22 cellular contexts compared by ENCODE assay signal in genomic region chr10:112679392-112679791, GRCh38.
"Had no signal": no experiment of that assay in that cellular context is flagged by ENCODE, and none has a peak within 500 bp of the region (broad histone marks: within the 10 kb centered on the region; RNA-seq: fewer than 3 reads in every experiment).

No MANE protein-coding gene starts in this region.

- H3K9me3 ChIP-seq: esophagus squamous epithelium, gastroesophageal sphincter, left ventricle myocardium inferior, neutrophil, psoas muscle, testis, tibial nerve had no signal

- H3K4me1 Mint-ChIP-seq: naive thymus-derived CD4-positive, alpha-beta T cell; nephron progenitor cell; stimulated activated naive B cell treated with anti-CD40 and anti-IgM and Interleukin-4, amounts not matched to agents 10 μg/mL and 1 μg/mL and 100 μg/mL, for 72 hours; stimulated activated naive CD8-positive, alpha-beta T cell treated with anti-CD3 and anti-CD28 coated beads, Interleukin-15, amount 100 ng/mL, for 72 hours had no signal

- H3K9me3 Mint-ChIP-seq: naive thymus-derived CD4-positive, alpha-beta T cell; nephron progenitor cell; stimulated activated naive B cell treated with anti-CD40 and anti-IgM and Interleukin-4, amounts not matched to agents 10 μg/mL and 1 μg/mL and 100 μg/mL, for 72 hours; stimulated activated naive CD8-positive, alpha-beta T cell treated with anti-CD3 and anti-CD28 coated beads, Interleukin-15, amount 100 ng/mL, for 72 hours had no signal

- H3K27ac ChIP-seq: epithelial cell of prostate, esophagus squamous epithelium, gastroesophageal sphincter, left ventricle myocardium inferior, neutrophil, psoas muscle, testis, tibial nerve had no signal

- FAIRE-seq: kidney had no signal

- H3K27ac Mint-ChIP-seq: naive thymus-derived CD4-positive, alpha-beta T cell; nephron progenitor cell; stimulated activated naive B cell treated with anti-CD40 and anti-IgM and Interleukin-4, amounts not matched to agents 10 μg/mL and 1 μg/mL and 100 μg/mL, for 72 hours; stimulated activated naive CD8-positive, alpha-beta T cell treated with anti-CD3 and anti-CD28 coated beads, Interleukin-15, amount 100 ng/mL, for 72 hours had no signal

- H3K4me3 ChIP-seq: esophagus squamous epithelium, gastroesophageal sphincter, left ventricle myocardium inferior, lung, psoas muscle, testis, tibial nerve had no signal

- ATAC-seq: gastroesophageal sphincter; left cardiac atrium; naive thymus-derived CD4-positive, alpha-beta T cell; psoas muscle; sciatic nerve; stimulated activated naive B cell treated with anti-CD40 and anti-IgM and Interleukin-4, amounts not matched to agents 10 μg/mL and 1 μg/mL and 100 μg/mL, for 72 hours; stimulated activated naive CD8-positive, alpha-beta T cell treated with anti-CD3 and anti-CD28 coated beads, Interleukin-15, amount 100 ng/mL, for 72 hours had no signal

- H3K27me3 Mint-ChIP-seq: naive thymus-derived CD4-positive, alpha-beta T cell; stimulated activated naive B cell treated with anti-CD40 and anti-IgM and Interleukin-4, amounts not matched to agents 10 μg/mL and 1 μg/mL and 100 μg/mL, for 72 hours; stimulated activated naive CD8-positive, alpha-beta T cell treated with anti-CD3 and anti-CD28 coated beads, Interleukin-15, amount 100 ng/mL, for 72 hours had no signal

- H3K36me3 ChIP-seq: left ventricle myocardium inferior had no signal

- H3K27me3 ChIP-seq: esophagus squamous epithelium, gastroesophageal sphincter, neutrophil, testis, tibial nerve had no signal

- DNase-seq: effector memory CD4-positive, alpha-beta T cell; esophagus squamous epithelium; foreskin fibroblast; glutamatergic neuron; kidney; left cardiac atrium; left ventricle myocardium inferior; naive thymus-derived CD4-positive, alpha-beta T cell; nephron progenitor cell; psoas muscle; retina; stimulated activated CD4-positive, alpha-beta T cell treated with anti-CD3 and anti-CD28 coated beads, Interleukin-2, amount 100 ng/mL, for 24 hours; stimulated activated CD4-positive, alpha-beta T cell treated with anti-CD3 and anti-CD28 coated beads, Interleukin-4, amount 100 ng/mL, for 4 hours; stimulated activated naive B cell treated with anti-CD40 and anti-IgM and Interleukin-4, amounts not matched to agents 10 μg/mL and 1 μg/mL and 100 μg/mL, for 72 hours; stimulated activated naive CD8-positive, alpha-beta T cell treated with anti-CD3 and anti-CD28 coated beads, Interleukin-15, amount 100 ng/mL, for 72 hours; testis had no signal

- H3K4me1 ChIP-seq: esophagus squamous epithelium, gastroesophageal sphincter, left ventricle myocardium inferior, psoas muscle, testis had no signal

- H3K4me3 Mint-ChIP-seq: naive thymus-derived CD4-positive, alpha-beta T cell; nephron progenitor cell; stimulated activated naive B cell treated with anti-CD40 and anti-IgM and Interleukin-4, amounts not matched to agents 10 μg/mL and 1 μg/mL and 100 μg/mL, for 72 hours; stimulated activated naive CD8-positive, alpha-beta T cell treated with anti-CD3 and anti-CD28 coated beads, Interleukin-15, amount 100 ng/mL, for 72 hours had no signal
